Comparison of ENCODE assay signal across 7 cellular contexts in genomic region chr6:158793432-158793831, GRCh38. TPM values are rescaled to one million over a fixed set of nuclear protein-coding genes. Genes with fewer than 3 reads are reported as not detected.
DNase-seq lines count a peak whose midpoint lies in the region; ATAC-seq and TF ChIP-seq lines count a peak whose summit lies in the region.

No MANE protein-coding gene starts in this region.

- no peaks in the 10 kb centered on the region for H3K9me3 ChIP-seq in Karpas-422 (ENCODE audit: low read length)
- no peaks in the 10 kb centered on the region for H3K9me3 ChIP-seq in ascending aorta
- H3K9me3 ChIP-seq in liver (ENCODE audit: control insufficient read depth in 4 of 4, low read length in 3 of 4) = no peaks in the 10 kb centered on the region

- H3K36me3 ChIP-seq in Karpas-422 (ENCODE audit: insufficient read depth, low read length) (peaks cover 8% of the 10 kb centered on the region; the same call in 1 of the 2 replicates), ascending aorta (peaks cover 2 to 6% of the 10 kb centered on the region in 2 donors), liver (ENCODE audit: control insufficient read depth in 4 of 4, insufficient read depth in 3 of 4, low read depth in 1 of 4, low read length in 3 of 4) (no peaks in the 10 kb centered on the region)

- TF ChIP-seq RAD21 in liver (IDR thresholded peaks at IDR 0.05) = peak; percentile 69 to 78

- peaks cover 52% of the 10 kb centered on the region for H4K20me1 ChIP-seq in Karpas-422 (ENCODE audit: insufficient read depth, low read depth, low read length)

- DNase-seq in GM10248 (ENCODE audit: extremely low spot score) (peak; percentile 55), Karpas-422 (peak; percentile 75), ascending aorta (ENCODE audit: low spot score in 2 of 2) (no peak), Ammon's horn (ENCODE audit: low spot score) (no peak), SHP77 treated with DMSO at 0.1 percent for 48 hours (lab: John Stamatoyannopoulos, UW) (no peak)

- no peaks in the 10 kb centered on the region for H3K9me2 ChIP-seq in Karpas-422 (replicated peaks; ENCODE audit: insufficient read depth, low read length)

- peak overlapping the region; percentile 20; the same call in 1 of the 2 replicates for H3K27ac ChIP-seq in Karpas-422 (ENCODE audit: low read length)
- H3K27ac ChIP-seq in ascending aorta = no peak overlapping the region
- no peak overlapping the region for H3K27ac ChIP-seq in liver (ENCODE audit: low read depth in 1 of 2, low read length in 2 of 2)

- TF ChIP-seq CTCF in GM10248 (IDR thresholded peaks at IDR 0.05; ENCODE audit: control extremely low read depth, extremely low read depth, low read depth, missing control alignments) (peak; percentile 67), ascending aorta (IDR thresholded peaks at IDR 0.05) (peak in 2 of 3 experiments; percentile 5 to 22), liver (IDR thresholded peaks at IDR 0.05; ENCODE audit: low read depth, low read length, missing input control) (peak; percentile 33)

- peak; percentile 58 for ATAC-seq in GM21360 (IDR thresholded peaks at IDR 0.05; ENCODE audit: unreplicated experiment)

- H3K4me1 ChIP-seq in Karpas-422 (ENCODE audit: low read length) (peaks cover 63% of the 10 kb centered on the region), ascending aorta (peaks cover 0 to 6% of the 10 kb centered on the region in 2 donors), liver (ENCODE audit: control insufficient read depth in 4 of 4, insufficient read depth in 4 of 4, low read length in 3 of 4) (peaks cover 0 to 29% (median 13%) of the 10 kb centered on the region in 4 donors)

- no peak overlapping the region for H2AFZ ChIP-seq in Karpas-422 (ENCODE audit: low read length)

- no peak overlapping the region for H3K4me2 ChIP-seq in Karpas-422 (ENCODE audit: low read depth, low read length, poor library complexity, severe bottlenecking)

- H3K9ac ChIP-seq in Karpas-422 (ENCODE audit: low read length) (no peak overlapping the region), liver (ENCODE audit: low read depth in 1 of 2, low read length in 2 of 2) (no peak overlapping the region)

- H3K79me2 ChIP-seq in Karpas-422 (ENCODE audit: low read length) = peaks cover 98% of the 10 kb centered on the region

- CTCF ChIA-PET in GM10248 (lab: Yijun Ruan, JAX) = interaction anchor here (0.6 to 6.7 kb wide), 33 partner anchors 8 to 274 kb away, joined by 3 to 66 read pairs (median 4); partner anchors contain the start of gene RSPH3

- H3K4me3 ChIP-seq in Karpas-422 (ENCODE audit: low read length) = no peak overlapping the region
- no peak overlapping the region for H3K4me3 ChIP-seq in ascending aorta
- H3K4me3 ChIP-seq in liver (ENCODE audit: low read depth in 1 of 3, low read length in 3 of 3) = no peak overlapping the region

- intact Hi-C loops in ascending aorta (cut with DNase I) = no loop called here

- WGBS in liver = 50% methylated on average over 1 of the region's 1 CpG

- POLR2A ChIA-PET in GM10248 (lab: Yijun Ruan, JAX) = interaction anchor here (0.6 to 1.4 kb wide), 2 partner anchors 28 to 76 kb away, joined by 3 read pairs; no protein-coding TSS in a partner anchor

- H3K27me3 ChIP-seq in Karpas-422 (ENCODE audit: low read length) (no peaks in the 10 kb centered on the region), ascending aorta (no peaks in the 10 kb centered on the region), liver (ENCODE audit: control insufficient read depth in 4 of 4, insufficient read depth in 4 of 4, low read length in 3 of 4) (no peaks in the 10 kb centered on the region)

TF ChIP-seq in liver, 16 proteins besides CTCF, POLR2A, EP300 and RAD21:
- TF ChIP-seq RXRA (IDR thresholded peaks at IDR 0.05) (no peak), REST (IDR thresholded peaks at IDR 0.05) (no peak), YY1 (IDR thresholded peaks at IDR 0.05) (no peak), TAF1 (conservative IDR thresholded peaks at IDR 0.05) (no peak), ZBTB33 (IDR thresholded peaks at IDR 0.05) (no peak), NR2F2 (IDR thresholded peaks at IDR 0.05) (no peak), FOXA2 (IDR thresholded peaks at IDR 0.05) (no peak), FOXA1 (IDR thresholded peaks at IDR 0.05) (no peak), EGR1 (IDR thresholded peaks at IDR 0.05; ENCODE audit: low read depth in 2 of 2) (no peak), GABPA (IDR thresholded peaks at IDR 0.05 in 1 of 2, conservative IDR thresholded peaks at IDR 0.05 in 1 of 2) (no peak), HNF4A (conservative IDR thresholded peaks at IDR 0.05) (no peak), JUND (IDR thresholded peaks at IDR 0.05) (no peak), SP1 (IDR thresholded peaks at IDR 0.05) (no peak), ATF3 (IDR thresholded peaks at IDR 0.05) (no peak)

RNA-seq across cellular contexts. Expression of gene EZR, which starts 25.7 kb away (rescaled TPM):
- total RNA-seq in Karpas-422 (2014; rRNA removed; shearing (Covaris generic); ENCODE audit: low replicate concordance) = 88.5 and 185 TPM in 2 replicates
- total RNA-seq in ascending aorta = 49.7 TPM
- total RNA-seq in liver = 10 to 100 TPM; 22.4 to 28.5 TPM
- 10 to 100 TPM; 22.0 to 35.4 TPM for polyA plus RNA-seq in liver

Comparison
In these comparisons a context has a peak if more than half of its experiments do, and no peak if none do; other contexts are left out.
1. DNase-seq: peak in GM10248 (single experiment) and Karpas-422 (single experiment); none in ascending aorta (0 of 2), Ammon's horn (single experiment) and SHP77 treated with DMSO at 0.1 percent for 48 hours (single experiment).
2. CTCF ChIP-seq: peak in every context shown above with its lines; median percentile 67 in GM10248; 33 in liver; 14 in ascending aorta.